Comparison of ENCODE assay signal across 8 cellular contexts in the genomic region with DNA sequence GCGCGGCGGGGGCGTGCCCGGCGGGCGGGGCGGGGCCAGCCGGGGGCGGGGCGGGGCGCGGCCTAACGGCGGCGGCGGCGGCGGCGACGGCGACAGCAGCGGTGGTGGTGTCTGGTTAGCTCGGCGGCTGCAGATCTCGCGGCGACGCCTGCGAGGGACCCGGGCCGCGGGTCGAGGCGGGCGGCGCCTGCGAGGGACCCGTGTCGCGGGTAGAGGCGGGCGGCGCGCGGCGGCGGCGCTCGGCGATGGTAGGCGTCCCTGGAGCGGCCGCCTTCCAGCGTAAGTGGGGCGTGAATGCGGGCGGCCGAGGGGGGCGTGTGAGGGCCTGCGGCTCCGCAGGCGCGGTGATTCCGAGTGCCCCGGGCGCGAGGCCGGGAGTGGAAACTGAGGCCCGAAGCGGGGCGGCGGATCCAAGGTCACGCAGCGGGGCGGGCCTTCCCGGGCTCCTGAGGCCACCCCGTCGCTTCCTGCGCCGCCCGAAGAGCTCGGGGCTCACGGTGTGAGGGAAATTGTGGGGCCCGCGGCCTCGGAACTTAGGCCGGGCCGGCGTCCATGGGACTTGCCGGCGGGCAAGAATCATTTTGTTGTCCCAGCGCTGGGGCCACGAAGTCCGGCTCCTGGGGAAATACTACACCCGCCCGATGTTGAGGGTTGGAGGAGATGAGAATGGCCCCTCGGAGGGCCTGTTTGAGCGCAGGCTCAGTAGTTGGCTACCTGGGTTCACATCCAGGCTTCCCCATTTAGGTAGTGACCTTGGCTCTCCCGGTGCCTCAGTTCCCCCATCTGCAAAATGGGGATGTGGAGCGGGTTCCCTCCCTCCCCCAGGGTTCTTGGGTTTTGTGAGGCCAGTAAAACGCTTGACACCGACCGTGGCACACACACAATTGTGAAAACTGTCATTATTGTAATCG. TPM values are rescaled to one million over a fixed set of nuclear protein-coding genes. Genes with fewer than 3 reads are reported as not detected.
A peak's percentile ranks its signal among the peaks of the same experiment; 100 is the strongest.
DNase-seq lines count a peak whose midpoint lies in the region; ATAC-seq and TF ChIP-seq lines count a peak whose summit lies in the region.

A gene (plus strand): TSS at position 74 of the 911 bp plus-strand sequence. CDS start 172 bp downstream, at position 246.

- H3K27me3 Mint-ChIP-seq in CD4-positive, CD25-positive, alpha-beta regulatory T cell, result no peaks in the 10 kb centered on the region
- H3K27me3 Mint-ChIP-seq in T-helper 1 cell treated with Interleukin-12 subunit alpha and Interleukin-12 subunit beta and Interleukin-4 antibody, amounts not matched to agents 30 μg/mL and 1 μg/mL, for 36 hours (ENCODE audit: low read depth), result no peaks in the 10 kb centered on the region

- H3K4me1 Mint-ChIP-seq in CD4-positive, CD25-positive, alpha-beta regulatory T cell, result peaks cover 0 to 36% (median 16%) of the 10 kb centered on the region in 4 donors
- peaks cover 6% of the 10 kb centered on the region for H3K4me1 Mint-ChIP-seq in T-helper 1 cell treated with Interleukin-12 subunit alpha and Interleukin-12 subunit beta and Interleukin-4 antibody, amounts not matched to agents 30 μg/mL and 1 μg/mL, for 36 hours (ENCODE audit: low read depth)

- no peaks in the 10 kb centered on the region for H3K36me3 Mint-ChIP-seq in CD4-positive, CD25-positive, alpha-beta regulatory T cell
- no peaks in the 10 kb centered on the region for H3K36me3 Mint-ChIP-seq in T-helper 1 cell treated with Interleukin-12 subunit alpha and Interleukin-12 subunit beta and Interleukin-4 antibody, amounts not matched to agents 30 μg/mL and 1 μg/mL, for 36 hours (ENCODE audit: low read depth)

- peak; percentile 41 to 46 for ATAC-seq in CD4-positive, CD25-positive, alpha-beta regulatory T cell (ENCODE audit: low read depth in 2 of 2)
- ATAC-seq in GM19023 (IDR thresholded peaks at IDR 0.05; ENCODE audit: unreplicated experiment) (peak; percentile 52), HG03159 (IDR thresholded peaks at IDR 0.05; ENCODE audit: unreplicated experiment) (peak; percentile 51)

- DNase-seq in CD4-positive, CD25-positive, alpha-beta regulatory T cell, result peak in 1 of 3 donors; percentile 64
- peak; percentile 67 for DNase-seq in epithelial cell of esophagus (ENCODE audit: low read depth)
- peak; percentile 47 to 68 for DNase-seq in tibial artery
- no peak for DNase-seq in NCI-H2029 treated with DMSO at 0.1 percent for 48 hours (lab: John Stamatoyannopoulos, UW)

- H3K36me3 ChIP-seq in CD4-positive, CD25-positive, alpha-beta regulatory T cell (ENCODE audit: control insufficient read depth, insufficient read depth, low read length), result no peaks in the 10 kb centered on the region
- no peaks in the 10 kb centered on the region for H3K36me3 ChIP-seq in mucosa of stomach (ENCODE audit: control insufficient read depth, insufficient read depth, low read length)
- H3K36me3 ChIP-seq in tibial artery, result no peaks in the 10 kb centered on the region

- H3K4me3 Mint-ChIP-seq in CD4-positive, CD25-positive, alpha-beta regulatory T cell, result peak within 1 kb of the TSS; percentile 90 to 99 (median 94)
- H3K4me3 Mint-ChIP-seq in T-helper 1 cell treated with Interleukin-12 subunit alpha and Interleukin-12 subunit beta and Interleukin-4 antibody, amounts not matched to agents 30 μg/mL and 1 μg/mL, for 36 hours, result peak within 1 kb of the TSS; percentile 87

- H3K4me1 ChIP-seq in CD4-positive, CD25-positive, alpha-beta regulatory T cell (ENCODE audit: control insufficient read depth, insufficient read depth, low read length, poor library complexity, severe bottlenecking), result peaks cover 18% of the 10 kb centered on the region
- peaks cover 4% of the 10 kb centered on the region for H3K4me1 ChIP-seq in mucosa of stomach (ENCODE audit: control insufficient read depth, insufficient read depth, low read length)
- peaks cover 0 to 20% (median 13%) of the 10 kb centered on the region in 4 donors for H3K4me1 ChIP-seq in tibial artery

- H3K27ac Mint-ChIP-seq in CD4-positive, CD25-positive, alpha-beta regulatory T cell, result peak within 1 kb of the TSS; percentile 48 to 95 (median 90)
- H3K27ac Mint-ChIP-seq in T-helper 1 cell treated with Interleukin-12 subunit alpha and Interleukin-12 subunit beta and Interleukin-4 antibody, amounts not matched to agents 30 μg/mL and 1 μg/mL, for 36 hours, result peak within 1 kb of the TSS; percentile 80

- peak within 1 kb of the TSS; percentile 86 for H3K9ac ChIP-seq in mucosa of stomach (ENCODE audit: low read length)

- peak within 1 kb of the TSS; percentile 84 for H3K4me3 ChIP-seq in CD4-positive, CD25-positive, alpha-beta regulatory T cell (ENCODE audit: low read depth, low read length)
- H3K4me3 ChIP-seq in epithelial cell of esophagus (ENCODE audit: low read length) (peak within 1 kb of the TSS; percentile 92), mucosa of stomach (ENCODE audit: low read length) (peak within 1 kb of the TSS; percentile 86), tibial artery (peak within 1 kb of the TSS; percentile 79 to 88)

- intact Hi-C loops in tibial artery (cut with DNase I; ENCODE audit: low total_unique reads), result no loop called here

- H3K9me3 ChIP-seq in CD4-positive, CD25-positive, alpha-beta regulatory T cell (ENCODE audit: control insufficient read depth in 2 of 2, low read length in 2 of 2), result no peaks in the 10 kb centered on the region
- H3K9me3 ChIP-seq in mucosa of stomach (ENCODE audit: control insufficient read depth, low read length) (no peaks in the 10 kb centered on the region), tibial artery (no peaks in the 10 kb centered on the region)

- H3K27ac ChIP-seq in CD4-positive, CD25-positive, alpha-beta regulatory T cell (ENCODE audit: insufficient read depth, low read length, poor library complexity, severe bottlenecking), result peak within 1 kb of the TSS; percentile 96
- peak within 1 kb of the TSS; percentile 93 for H3K27ac ChIP-seq in tibial artery

- H3K9me3 Mint-ChIP-seq in CD4-positive, CD25-positive, alpha-beta regulatory T cell, result no peaks in the 10 kb centered on the region
- no peaks in the 10 kb centered on the region for H3K9me3 Mint-ChIP-seq in T-helper 1 cell treated with Interleukin-12 subunit alpha and Interleukin-12 subunit beta and Interleukin-4 antibody, amounts not matched to agents 30 μg/mL and 1 μg/mL, for 36 hours

- no peaks in the 10 kb centered on the region for H3K27me3 ChIP-seq in CD4-positive, CD25-positive, alpha-beta regulatory T cell (ENCODE audit: control insufficient read depth, insufficient read depth, low read length)
- no peaks in the 10 kb centered on the region for H3K27me3 ChIP-seq in mucosa of stomach (ENCODE audit: control insufficient read depth, insufficient read depth, low read length)
- H3K27me3 ChIP-seq in tibial artery, result no peaks in the 10 kb centered on the region

- TF ChIP-seq CTCF in epithelial cell of esophagus (IDR thresholded peaks at IDR 0.05; ENCODE audit: insufficient read depth, low read depth, low read length, missing control alignments), result no peak
- peak in 1 of 2 experiments; percentile 13 for TF ChIP-seq CTCF in tibial artery (IDR thresholded peaks at IDR 0.05)

RNA-seq across cellular contexts. Expression of the gene that starts here (rescaled TPM):
- 31.0 TPM for total RNA-seq in CD4-positive, CD25-positive, alpha-beta regulatory T cell
- 10 to 100 TPM; 11.8 to 14.8 (median 13.2) TPM for polyA plus RNA-seq in CD4-positive, CD25-positive, alpha-beta regulatory T cell
